ENCODE assay signal across 2 cellular contexts in the genomic region with DNA sequence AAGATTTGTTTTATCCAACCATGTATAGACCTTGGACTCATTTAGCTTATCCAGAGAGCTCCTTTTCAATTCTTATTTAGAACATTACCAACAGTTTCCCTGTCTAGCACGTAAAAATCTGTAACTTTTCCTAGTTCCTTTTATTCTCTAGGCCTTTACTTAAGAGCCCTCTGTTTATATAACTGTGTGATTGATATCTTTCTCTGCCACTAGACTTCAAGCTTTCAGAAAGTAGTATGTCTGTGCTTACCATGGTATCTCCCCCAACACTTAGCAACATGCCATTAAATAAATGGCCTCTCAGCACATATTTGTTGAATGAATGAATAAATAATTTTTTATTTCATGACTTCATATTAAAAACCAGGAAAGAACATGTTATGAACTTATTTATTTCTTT.
TF ChIP-seq lines count a peak whose summit lies in the region.

No MANE protein-coding gene starts in this region.

TF ChIP-seq in SK-N-SH treated with all-trans-retinoic acid at 6 μM for 48 hours, 23 proteins besides CTCF, POLR2A, EP300 and RAD21 (continued from another document):
- TF ChIP-seq, protein P1, sequence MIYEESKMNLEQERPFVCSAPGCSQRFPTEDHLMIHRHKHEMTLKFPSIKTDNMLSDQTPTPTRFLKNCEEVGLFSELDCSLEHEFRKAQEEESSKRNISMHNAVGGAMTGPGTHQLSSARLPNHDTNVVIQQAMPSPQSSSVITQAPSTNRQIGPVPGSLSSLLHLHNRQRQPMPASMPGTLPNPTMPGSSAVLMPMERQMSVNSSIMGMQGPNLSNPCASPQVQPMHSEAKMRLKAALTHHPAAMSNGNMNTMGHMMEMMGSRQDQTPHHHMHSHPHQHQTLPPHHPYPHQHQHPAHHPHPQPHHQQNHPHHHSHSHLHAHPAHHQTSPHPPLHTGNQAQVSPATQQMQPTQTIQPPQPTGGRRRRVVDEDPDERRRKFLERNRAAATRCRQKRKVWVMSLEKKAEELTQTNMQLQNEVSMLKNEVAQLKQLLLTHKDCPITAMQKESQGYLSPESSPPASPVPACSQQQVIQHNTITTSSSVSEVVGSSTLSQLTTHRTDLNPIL (CRISPR knock-in tag; IDR thresholded peaks at IDR 0.05; ENCODE audit: low read depth) = no peak
- TF ChIP-seq PPARA (CRISPR knock-in tag; IDR thresholded peaks at IDR 0.05; ENCODE audit: borderline replicate concordance) (no peak), ZC3H10 (CRISPR knock-in tag; IDR thresholded peaks at IDR 0.05) (no peak), ISL1 (CRISPR knock-in tag; IDR thresholded peaks at IDR 0.05) (no peak), CSDC2 (CRISPR knock-in tag; IDR thresholded peaks at IDR 0.05) (no peak), SNAI2 (CRISPR knock-in tag; IDR thresholded peaks at IDR 0.05) (no peak)
- TF ChIP-seq, protein P2, sequence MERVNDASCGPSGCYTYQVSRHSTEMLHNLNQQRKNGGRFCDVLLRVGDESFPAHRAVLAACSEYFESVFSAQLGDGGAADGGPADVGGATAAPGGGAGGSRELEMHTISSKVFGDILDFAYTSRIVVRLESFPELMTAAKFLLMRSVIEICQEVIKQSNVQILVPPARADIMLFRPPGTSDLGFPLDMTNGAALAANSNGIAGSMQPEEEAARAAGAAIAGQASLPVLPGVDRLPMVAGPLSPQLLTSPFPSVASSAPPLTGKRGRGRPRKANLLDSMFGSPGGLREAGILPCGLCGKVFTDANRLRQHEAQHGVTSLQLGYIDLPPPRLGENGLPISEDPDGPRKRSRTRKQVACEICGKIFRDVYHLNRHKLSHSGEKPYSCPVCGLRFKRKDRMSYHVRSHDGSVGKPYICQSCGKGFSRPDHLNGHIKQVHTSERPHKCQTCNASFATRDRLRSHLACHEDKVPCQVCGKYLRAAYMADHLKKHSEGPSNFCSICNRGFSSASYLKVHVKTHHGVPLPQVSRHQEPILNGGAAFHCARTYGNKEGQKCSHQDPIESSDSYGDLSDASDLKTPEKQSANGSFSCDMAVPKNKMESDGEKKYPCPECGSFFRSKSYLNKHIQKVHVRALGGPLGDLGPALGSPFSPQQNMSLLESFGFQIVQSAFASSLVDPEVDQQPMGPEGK (CRISPR knock-in tag; IDR thresholded peaks at IDR 0.05; ENCODE audit: borderline replicate concordance) = no peak

TF ChIP-seq in SK-N-SH, 30 proteins besides CTCF, POLR2A, EP300 and RAD21 (continued from another document):
- TF ChIP-seq, protein P3, sequence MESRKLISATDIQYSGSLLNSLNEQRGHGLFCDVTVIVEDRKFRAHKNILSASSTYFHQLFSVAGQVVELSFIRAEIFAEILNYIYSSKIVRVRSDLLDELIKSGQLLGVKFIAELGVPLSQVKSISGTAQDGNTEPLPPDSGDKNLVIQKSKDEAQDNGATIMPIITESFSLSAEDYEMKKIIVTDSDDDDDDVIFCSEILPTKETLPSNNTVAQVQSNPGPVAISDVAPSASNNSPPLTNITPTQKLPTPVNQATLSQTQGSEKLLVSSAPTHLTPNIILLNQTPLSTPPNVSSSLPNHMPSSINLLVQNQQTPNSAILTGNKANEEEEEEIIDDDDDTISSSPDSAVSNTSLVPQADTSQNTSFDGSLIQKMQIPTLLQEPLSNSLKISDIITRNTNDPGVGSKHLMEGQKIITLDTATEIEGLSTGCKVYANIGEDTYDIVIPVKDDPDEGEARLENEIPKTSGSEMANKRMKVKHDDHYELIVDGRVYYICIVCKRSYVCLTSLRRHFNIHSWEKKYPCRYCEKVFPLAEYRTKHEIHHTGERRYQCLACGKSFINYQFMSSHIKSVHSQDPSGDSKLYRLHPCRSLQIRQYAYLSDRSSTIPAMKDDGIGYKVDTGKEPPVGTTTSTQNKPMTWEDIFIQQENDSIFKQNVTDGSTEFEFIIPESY (IDR thresholded peaks at IDR 0.05; ENCODE audit: borderline replicate concordance, low read depth) = no peak
- TF ChIP-seq GABPA (IDR thresholded peaks at IDR 0.05; ENCODE audit: low read depth) = no peak
- no peak for TF ChIP-seq MEF2A (IDR thresholded peaks at IDR 0.05; ENCODE audit: borderline replicate concordance, low read depth)
- TF ChIP-seq, protein P4, sequence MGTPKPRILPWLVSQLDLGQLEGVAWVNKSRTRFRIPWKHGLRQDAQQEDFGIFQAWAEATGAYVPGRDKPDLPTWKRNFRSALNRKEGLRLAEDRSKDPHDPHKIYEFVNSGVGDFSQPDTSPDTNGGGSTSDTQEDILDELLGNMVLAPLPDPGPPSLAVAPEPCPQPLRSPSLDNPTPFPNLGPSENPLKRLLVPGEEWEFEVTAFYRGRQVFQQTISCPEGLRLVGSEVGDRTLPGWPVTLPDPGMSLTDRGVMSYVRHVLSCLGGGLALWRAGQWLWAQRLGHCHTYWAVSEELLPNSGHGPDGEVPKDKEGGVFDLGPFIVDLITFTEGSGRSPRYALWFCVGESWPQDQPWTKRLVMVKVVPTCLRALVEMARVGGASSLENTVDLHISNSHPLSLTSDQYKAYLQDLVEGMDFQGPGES (IDR thresholded peaks at IDR 0.05; ENCODE audit: low read depth, low read length) = no peak
- TF ChIP-seq ELF1 (IDR thresholded peaks at IDR 0.05) = no peak
